9 cellular contexts compared by ENCODE assay signal in genomic region chr12:43937947-43938346, GRCh38.
DNase-seq lines count a peak whose midpoint lies in the region; ATAC-seq and TF ChIP-seq lines count a peak whose summit lies in the region.
"Had no signal": no experiment of that assay in that cellular context is flagged by ENCODE, and none has a peak within 500 bp of the region (broad histone marks: within the 10 kb centered on the region; RNA-seq: fewer than 3 reads in every experiment).

No MANE protein-coding gene starts in this region.

- no peaks in the 10 kb centered on the region for H3K4me1 ChIP-seq in Caco-2

- ATAC-seq in GM19438 (IDR thresholded peaks at IDR 0.05; ENCODE audit: low read depth, unreplicated experiment) = peak; percentile 56

- H3K9me3 Mint-ChIP-seq in Caco-2 (ENCODE audit: unreplicated experiment) = no peaks in the 10 kb centered on the region
- H3K9me3 Mint-ChIP-seq: stimulated activated naive B cell treated with anti-CD40 and anti-IgM and Interleukin-4, amounts not matched to agents 10 μg/mL and 1 μg/mL and 100 μg/mL, for 72 hours had no signal

- TF ChIP-seq CTCF in Caco-2 (IDR thresholded peaks at IDR 0.05; ENCODE audit: insufficient read depth in 1 of 2, low read depth in 1 of 2, low read length in 1 of 2, severe bottlenecking in 1 of 2, unreplicated experiment in 1 of 2) (peak; percentile 37 to 42), fibroblast of mammary gland (conservative IDR thresholded peaks at IDR 0.05; ENCODE audit: control insufficient read depth, insufficient read depth, low read depth, low read length) (peak; percentile 36)

- H3K36me3 Mint-ChIP-seq in Caco-2 (ENCODE audit: insufficient read depth, unreplicated experiment) = no peaks in the 10 kb centered on the region
- H3K36me3 Mint-ChIP-seq: stimulated activated naive B cell treated with anti-CD40 and anti-IgM and Interleukin-4, amounts not matched to agents 10 μg/mL and 1 μg/mL and 100 μg/mL, for 72 hours had no signal

- no peaks in the 10 kb centered on the region for H3K27me3 ChIP-seq in Caco-2 (replicated peaks; ENCODE audit: control insufficient read depth, insufficient read depth, low read length)

- H3K9me3 ChIP-seq in Caco-2 = no peaks in the 10 kb centered on the region

- DNase-seq in Caco-2 (peak in 1 of 2 experiments; percentile 53), NCI-H226 (peak; percentile 12), fibroblast of mammary gland (ENCODE audit: low read depth) (peak; percentile 27), inferior parietal cortex (ENCODE audit: extremely low spot score) (no peak), superior temporal gyrus (ENCODE audit: extremely low spot score) (no peak), epidermal melanocyte (ENCODE audit: insufficient read length, low spot score) (no peak), NCI-H345 (lab: John Stamatoyannopoulos, UW) (no peak)
- DNase-seq: stimulated activated naive B cell treated with anti-CD40 and anti-IgM and Interleukin-4, amounts not matched to agents 10 μg/mL and 1 μg/mL and 100 μg/mL, for 72 hours had no signal

- H3K4me3 ChIP-seq in Caco-2 (ENCODE audit: low read depth, low read length) (no peak overlapping the region), fibroblast of mammary gland (ENCODE audit: control insufficient read depth, low read depth, low read length) (no peak overlapping the region)

- POLR2A ChIA-PET in Caco-2 (lab: Charles Lee) = no interaction called here

- CTCF ChIA-PET in Caco-2 (lab: Charles Lee) = no interaction called here

- no TSS peak for BruUV-seq in Caco-2 (replicated peaks; lab: Mats Ljungman, UMichigan)

- no peak overlapping the region for H3K4me3 Mint-ChIP-seq in Caco-2 (ENCODE audit: unreplicated experiment)
- H3K4me3 Mint-ChIP-seq: stimulated activated naive B cell treated with anti-CD40 and anti-IgM and Interleukin-4, amounts not matched to agents 10 μg/mL and 1 μg/mL and 100 μg/mL, for 72 hours had no signal

- no peak overlapping the region for H3K27ac Mint-ChIP-seq in Caco-2 (ENCODE audit: unreplicated experiment)
- H3K27ac Mint-ChIP-seq: stimulated activated naive B cell treated with anti-CD40 and anti-IgM and Interleukin-4, amounts not matched to agents 10 μg/mL and 1 μg/mL and 100 μg/mL, for 72 hours had no signal

- no peaks in the 10 kb centered on the region for H3K27me3 Mint-ChIP-seq in Caco-2 (ENCODE audit: insufficient read depth, unreplicated experiment)
- H3K27me3 Mint-ChIP-seq: stimulated activated naive B cell treated with anti-CD40 and anti-IgM and Interleukin-4, amounts not matched to agents 10 μg/mL and 1 μg/mL and 100 μg/mL, for 72 hours had no signal

- intact Hi-C loops in Caco-2 (cut with micrococcal nuclease; ENCODE audit: unreplicated experiment) = loop anchor here (1.0 kb wide), 2 partner anchors 23 to 162 kb away; no protein-coding TSS in a partner anchor

- H3K4me1 Mint-ChIP-seq in Caco-2 (ENCODE audit: low read depth, unreplicated experiment) = no peaks in the 10 kb centered on the region
- H3K4me1 Mint-ChIP-seq: stimulated activated naive B cell treated with anti-CD40 and anti-IgM and Interleukin-4, amounts not matched to agents 10 μg/mL and 1 μg/mL and 100 μg/mL, for 72 hours had no signal

- H3K36me3 ChIP-seq in Caco-2 (ENCODE audit: control insufficient read depth, insufficient read depth, low read length) = no peaks in the 10 kb centered on the region

Comparison
In these comparisons a context has a peak if more than half of its experiments do, and no peak if none do; other contexts are left out.
1. DNase-seq: peak in NCI-H226 (single experiment) and fibroblast of mammary gland (single experiment); none in inferior parietal cortex (single experiment), superior temporal gyrus (single experiment), epidermal melanocyte (single experiment) and NCI-H345 (single experiment).